In the genomic region with DNA sequence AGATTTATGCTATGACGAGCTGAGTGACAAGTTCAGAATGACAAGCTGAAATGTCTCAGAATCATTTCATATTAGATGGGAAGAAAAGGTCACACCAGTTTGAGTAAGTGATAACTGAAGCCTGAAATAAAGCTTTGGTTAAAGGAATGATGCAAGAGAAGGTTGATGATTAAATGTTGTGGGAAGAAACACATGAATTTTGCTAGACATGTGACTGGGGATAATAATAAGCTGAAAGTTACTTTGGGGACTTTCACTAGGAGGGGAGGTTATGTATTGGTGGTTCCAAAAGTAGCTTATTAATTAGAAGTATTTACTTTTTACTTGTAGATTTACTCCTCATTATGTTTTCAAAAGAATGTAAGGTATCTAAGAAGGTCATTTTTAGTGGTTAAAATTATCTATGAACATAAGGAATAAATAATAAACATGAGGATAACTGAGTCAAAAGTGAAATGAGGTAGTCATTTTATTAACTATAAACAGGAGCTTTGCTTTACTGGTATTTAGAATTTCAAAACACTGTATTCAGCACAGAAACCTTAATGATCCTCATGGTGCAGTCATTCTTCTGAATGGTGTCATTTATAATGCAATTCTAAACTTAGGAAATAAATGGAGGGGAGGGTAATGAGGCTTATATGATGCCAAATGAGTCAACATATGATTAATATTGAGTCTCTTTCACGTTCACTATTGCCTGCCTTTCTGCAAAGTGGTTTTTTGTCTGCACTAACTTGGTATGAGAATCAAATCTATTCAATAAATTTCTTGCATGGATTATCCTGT, we compare ENCODE assay signal across 15 cellular contexts.
DNase-seq lines count a peak whose midpoint lies in the region; ATAC-seq and TF ChIP-seq lines count a peak whose summit lies in the region.
"Had no signal": no experiment of that assay in that cellular context is flagged by ENCODE, and none has a peak within 500 bp of the region (broad histone marks: within the 10 kb centered on the region; RNA-seq: fewer than 3 reads in every experiment).

No MANE protein-coding gene starts in this region.

- peaks cover 5% of the 10 kb centered on the region for H3K4me1 ChIP-seq in foreskin keratinocyte
- H3K4me1 ChIP-seq: right lobe of liver had no signal

- no peaks in the 10 kb centered on the region for H3K36me3 ChIP-seq in WERI-Rb-1
- H3K36me3 ChIP-seq: right lobe of liver, thoracic aorta had no signal

- TF ChIP-seq CTCF in foreskin keratinocyte (conservative IDR thresholded peaks at IDR 0.05) (no peak), WERI-Rb-1 (IDR thresholded peaks at IDR 0.05; ENCODE audit: low read depth, low read length) (no peak)

- ATAC-seq in GM21786 (IDR thresholded peaks at IDR 0.05; ENCODE audit: unreplicated experiment) (peak; percentile 55), foreskin keratinocyte (peak; percentile 96)
- ATAC-seq: K562, right lobe of liver had no signal

- no peak overlapping the region for H3K4me3 ChIP-seq in WERI-Rb-1 (ENCODE audit: low read depth, low read length)
- H3K4me3 ChIP-seq: K562, right lobe of liver, thoracic aorta had no signal

- H3K27ac ChIP-seq in foreskin keratinocyte: no peak overlapping the region
- H3K27ac ChIP-seq in WERI-Rb-1: no peak overlapping the region
- H3K27ac ChIP-seq: C4-2B, right lobe of liver, thoracic aorta had no signal

- H3K27me3 ChIP-seq in foreskin keratinocyte: no peaks in the 10 kb centered on the region
- no peaks in the 10 kb centered on the region for H3K27me3 ChIP-seq in WERI-Rb-1 (ENCODE audit: insufficient read depth, low read depth, severe bottlenecking)
- H3K27me3 ChIP-seq: right lobe of liver had no signal

- H3K9me3 ChIP-seq in WERI-Rb-1 (ENCODE audit: severe bottlenecking): no peaks in the 10 kb centered on the region
- H3K9me3 ChIP-seq: right lobe of liver, thoracic aorta had no signal

- DNase-seq in EL (peak; percentile 38), NCI-H226 (peak; percentile 16), foreskin keratinocyte (peak; percentile 31 to 64), hypothalamus (lab: John Stamatoyannopoulos, UW) (no peak), NCI-H2107 treated with DMSO at 0.1 percent for 48 hours (lab: John Stamatoyannopoulos, UW; ENCODE audit: unreplicated experiment) (no peak), NCI-H524 (lab: John Stamatoyannopoulos, UW) (no peak), WERI-Rb-1 (no peak)
- DNase-seq: activated naive CD8-positive, alpha-beta T cell treated with anti-CD3 and anti-CD28 coated beads, Interleukin-2, amount 10 ng/mL, durations not matched to agents 7 days and 5 days; effector memory CD4-positive, alpha-beta T cell; NCI-H2029; right lobe of liver had no signal

Comparison
In these comparisons a context has a peak if more than half of its experiments do, and no peak if none do; other contexts are left out.
1. DNase-seq: peak in EL (single experiment), NCI-H226 (single experiment) and foreskin keratinocyte (2 of 2); none in hypothalamus (0 of 51), NCI-H2107 treated with DMSO at 0.1 percent for 48 hours (single experiment), NCI-H524 (0 of 2) and WERI-Rb-1 (single experiment).